Comparison of ENCODE assay signal across 8 cellular contexts in genomic region chr15:40436116-40436891, GRCh38. TPM values are rescaled to one million over a fixed set of nuclear protein-coding genes. Genes with fewer than 3 reads are reported as not detected.
DNase-seq lines count a peak whose midpoint lies in the region; ATAC-seq and TF ChIP-seq lines count a peak whose summit lies in the region.

No MANE protein-coding gene starts in this region.

- H3K27me3 ChIP-seq in CD4-positive, alpha-beta memory T cell (ENCODE audit: insufficient read depth, low read length): peaks cover 12% of the 10 kb centered on the region
- H3K27me3 ChIP-seq in duodenal mucosa (ENCODE audit: control insufficient read depth in 1 of 2, insufficient read depth in 2 of 2, low read length in 2 of 2): peaks cover 23 to 35% of the 10 kb centered on the region in 2 donors

- no peaks in the 10 kb centered on the region for H3K9me3 ChIP-seq in CD4-positive, alpha-beta memory T cell (ENCODE audit: control insufficient read depth in 1 of 2, low read length in 2 of 2)
- H3K9me3 ChIP-seq in duodenal mucosa (ENCODE audit: control insufficient read depth in 1 of 2, low read length in 2 of 2): no peaks in the 10 kb centered on the region

- peaks cover 38% of the 10 kb centered on the region for H3K4me1 ChIP-seq in CD4-positive, alpha-beta memory T cell (ENCODE audit: insufficient read depth, low read length)
- peaks cover 25 to 32% of the 10 kb centered on the region in 2 donors for H3K4me1 ChIP-seq in duodenal mucosa (ENCODE audit: control insufficient read depth in 1 of 2, insufficient read depth in 2 of 2, low read length in 2 of 2)

- H3K36me3 Mint-ChIP-seq in CD4-positive, alpha-beta memory T cell: peaks cover 0 to 6% of the 10 kb centered on the region in 2 donors
- H3K36me3 Mint-ChIP-seq in nephron progenitor cell (ENCODE audit: low read depth): no peaks in the 10 kb centered on the region

- peak overlapping the region; percentile 73 to 85 (median 80) for H3K4me3 Mint-ChIP-seq in CD4-positive, alpha-beta memory T cell
- H3K4me3 Mint-ChIP-seq in nephron progenitor cell: peak overlapping the region; percentile 88

- H3K9ac ChIP-seq in duodenal mucosa (ENCODE audit: low read depth in 1 of 2, low read length in 2 of 2): peak overlapping the region; percentile 5 to 6

- no peak overlapping the region for H3K27ac ChIP-seq in CD4-positive, alpha-beta memory T cell (ENCODE audit: low read depth, low read length)
- no peak overlapping the region for H3K27ac ChIP-seq in duodenal mucosa (ENCODE audit: low read depth, low read length)

- H3K4me1 Mint-ChIP-seq in CD4-positive, alpha-beta memory T cell: peaks cover 17 to 58% (median 33%) of the 10 kb centered on the region in 4 donors
- H3K4me1 Mint-ChIP-seq in nephron progenitor cell: peaks cover 52% of the 10 kb centered on the region

- H3K27me3 Mint-ChIP-seq in CD4-positive, alpha-beta memory T cell: peaks cover 13 to 14% of the 10 kb centered on the region in 2 donors
- peaks cover 50% of the 10 kb centered on the region for H3K27me3 Mint-ChIP-seq in nephron progenitor cell (ENCODE audit: low read depth, poor library complexity)

- CTCF ChIA-PET in CD4-positive, alpha-beta memory T cell (lab: Charles Lee; ENCODE audit: partially characterized antibody): interaction anchor here (1.1 to 2.1 kb wide), 2 partner anchors 13 to 94 kb away, joined by 3 to 10 read pairs; no protein-coding TSS in a partner anchor
- CTCF ChIA-PET in GM10248 (lab: Yijun Ruan, JAX): interaction anchor here (0.7 to 2.0 kb wide), 5 partner anchors 14 to 157 kb away, joined by 3 to 12 read pairs (median 5); no protein-coding TSS in a partner anchor

- H3K4me3 ChIP-seq in CD4-positive, alpha-beta memory T cell (ENCODE audit: low read length in 2 of 2): peak overlapping the region; percentile 37 to 42
- H3K4me3 ChIP-seq in duodenal mucosa (ENCODE audit: low read depth in 1 of 2, low read length in 2 of 2): peak overlapping the region; percentile 56 to 64

- no peaks in the 10 kb centered on the region for H3K36me3 ChIP-seq in CD4-positive, alpha-beta memory T cell (ENCODE audit: insufficient read depth, low read length)
- H3K36me3 ChIP-seq in duodenal mucosa (ENCODE audit: control insufficient read depth in 1 of 2, insufficient read depth in 2 of 2, low read length in 2 of 2): no peaks in the 10 kb centered on the region

- intact Hi-C loops in CD4-positive, alpha-beta memory T cell (cut with micrococcal nuclease): loop anchor here (5.0 kb wide), 1 partner anchor 36 kb away; the partner anchor contains the start of gene CHST14

- DNase-seq in CD4-positive, alpha-beta memory T cell: no peak
- DNase-seq in LHCN-M2 (ENCODE audit: low read depth): peak; percentile 20
- DNase-seq in nephron progenitor cell: peak; percentile 54
- no peak for DNase-seq in C1 segment of cervical spinal cord (lab: John Stamatoyannopoulos, UW)
- no peak for DNase-seq in GM10248 (ENCODE audit: extremely low spot score)

- ATAC-seq in HG03439 (IDR thresholded peaks at IDR 0.05; ENCODE audit: unreplicated experiment): no peak
- no peak for ATAC-seq in HG02571 (IDR thresholded peaks at IDR 0.05; ENCODE audit: unreplicated experiment)

- TF ChIP-seq CTCF in nephron progenitor cell (IDR thresholded peaks at IDR 0.05): no peak
- TF ChIP-seq CTCF in GM10248 (IDR thresholded peaks at IDR 0.05; ENCODE audit: control extremely low read depth, extremely low read depth, low read depth, missing control alignments): no peak

- H3K9me3 Mint-ChIP-seq in CD4-positive, alpha-beta memory T cell: no peaks in the 10 kb centered on the region
- no peaks in the 10 kb centered on the region for H3K9me3 Mint-ChIP-seq in nephron progenitor cell

- peak overlapping the region in 2 of 7 donors; percentile 35 to 70 for H3K27ac Mint-ChIP-seq in CD4-positive, alpha-beta memory T cell
- no peak overlapping the region for H3K27ac Mint-ChIP-seq in nephron progenitor cell

- POLR2A ChIA-PET in CD4-positive, alpha-beta memory T cell (lab: Charles Lee; ENCODE audit: partially characterized antibody): interaction anchor here (3.5 kb wide), 1 partner anchor 16 kb away, joined by 21 read pairs; no protein-coding TSS in a partner anchor
- POLR2A ChIA-PET in GM10248 (lab: Yijun Ruan, JAX): no interaction called here

RNA-seq across cellular contexts. Expression of gene BAHD1, which starts 4.4 kb away (rescaled TPM):
- 10 to 100 TPM; 47.0 to 49.2 TPM for total RNA-seq in CD4-positive, alpha-beta memory T cell
- polyA plus RNA-seq in CD4-positive, alpha-beta memory T cell: 1 to 10 TPM; 1.5 to 4.6 TPM
- total RNA-seq in LHCN-M2 (2014; rRNA removed): 8.3 TPM in 2 replicates
- polyA plus RNA-seq in LHCN-M2 (2012): 9.4 TPM

RNA-seq across cellular contexts. Expression of gene IVD, which starts 30.7 kb away (rescaled TPM):
- total RNA-seq in CD4-positive, alpha-beta memory T cell: 10 to 100 TPM; 56.4 to 62.2 TPM
- 10 to 100 TPM; 25.7 to 26.8 TPM for polyA plus RNA-seq in CD4-positive, alpha-beta memory T cell
- 26.2 and 32.3 TPM in 2 replicates for total RNA-seq in LHCN-M2 (2014; rRNA removed)
- 37.4 TPM for polyA plus RNA-seq in LHCN-M2 (2012)

RNA-seq across cellular contexts. Expression of gene CHST14, which starts 34.5 kb away (rescaled TPM):
- 10 to 100 TPM in 1 of 2 experiments, 1 to 10 TPM in 1; 9.1 to 10.5 TPM for total RNA-seq in CD4-positive, alpha-beta memory T cell
- 1 to 10 TPM in 1 of 2 donors, under 1 TPM in 1; 0.64 to 1.5 TPM for polyA plus RNA-seq in CD4-positive, alpha-beta memory T cell
- 27.9 and 30.1 TPM in 2 replicates for total RNA-seq in LHCN-M2 (2014; rRNA removed)
- polyA plus RNA-seq in LHCN-M2 (2012): 26.7 TPM

RNA-seq across cellular contexts. Expression of gene KNSTRN, which starts 53.8 kb away (rescaled TPM):
- 1 to 10 TPM; 6.8 to 8.8 TPM for total RNA-seq in CD4-positive, alpha-beta memory T cell
- 1 to 10 TPM; 1.0 to 2.5 TPM for polyA plus RNA-seq in CD4-positive, alpha-beta memory T cell
- 121 and 125 TPM in 2 replicates for total RNA-seq in LHCN-M2 (2014; rRNA removed)
- 38.0 TPM for polyA plus RNA-seq in LHCN-M2 (2012)

Comparison
In these comparisons a context has a peak if more than half of its experiments do, and no peak if none do; other contexts are left out.
1. DNase-seq: peak in LHCN-M2 (single experiment) and nephron progenitor cell (single experiment); none in CD4-positive, alpha-beta memory T cell (0 of 5), C1 segment of cervical spinal cord (0 of 14) and GM10248 (single experiment).